Comparison of ENCODE assay signal across 9 cellular contexts in genomic region chr2:197261808-197262226, GRCh38. TPM values are rescaled to one million over a fixed set of nuclear protein-coding genes. Genes with fewer than 3 reads are reported as not detected.
DNase-seq lines count a peak whose midpoint lies in the region; ATAC-seq and TF ChIP-seq lines count a peak whose summit lies in the region.
"Had no signal": no experiment of that assay in that cellular context is flagged by ENCODE, and none has a peak within 500 bp of the region (broad histone marks: within the 10 kb centered on the region; RNA-seq: fewer than 3 reads in every experiment).

No MANE protein-coding gene starts in this region.

- H3K79me2 ChIP-seq in ACC112 (ENCODE audit: control insufficient read depth, insufficient read depth, low read length, unreplicated experiment): no peaks in the 10 kb centered on the region

- H2AFZ ChIP-seq in ACC112 (ENCODE audit: low read length, unreplicated experiment): peak overlapping the region; percentile 47

- no peak for TF ChIP-seq EP300 in ovary (IDR thresholded peaks at IDR 0.05)

- H3K36me3 ChIP-seq in ACC112 (ENCODE audit: insufficient read depth, low read length): no peaks in the 10 kb centered on the region
- no peaks in the 10 kb centered on the region for H3K36me3 ChIP-seq in ovary

- H3K27ac ChIP-seq in ACC112 (ENCODE audit: low read depth, low read length) (no peak overlapping the region), ovary (no peak overlapping the region)

- TF ChIP-seq POLR2A in ovary (IDR thresholded peaks at IDR 0.05): no peak

- WGBS in ovary, 3 donors: 9 to 20% (median 12%) methylated on average over 6 of the region's 6 CpGs

- H3K4me1 ChIP-seq in ACC112 (ENCODE audit: control insufficient read depth, insufficient read depth, low read length, unreplicated experiment): peaks cover 7% of the 10 kb centered on the region
- H3K4me1 ChIP-seq in ovary (ENCODE audit: insufficient read depth): no peaks in the 10 kb centered on the region

- peaks cover 14% of the 10 kb centered on the region for H3K36me3 Mint-ChIP-seq in stimulated activated memory B cell treated with anti-CD40 and anti-IgM and Interleukin-4, amounts not matched to agents 10 μg/mL and 1 μg/mL and 100 μg/mL, for 72 hours

- in situ Hi-C loops in astrocyte of the spinal cord (cut with HindIII; ENCODE audit: low sequenced_read_pairs): no loop called here

- no peak for TF ChIP-seq CTCF in astrocyte of the spinal cord (IDR thresholded peaks at IDR 0.05; ENCODE audit: low read depth, low read length)
- TF ChIP-seq CTCF in ovary (IDR thresholded peaks at IDR 0.05): no peak

- ATAC-seq in GM18907 (IDR thresholded peaks at IDR 0.05; ENCODE audit: unreplicated experiment) (peak; percentile 67), HG03103 (IDR thresholded peaks at IDR 0.05; ENCODE audit: low read depth, unreplicated experiment) (peak; percentile 62)
- peak; percentile 78 for ATAC-seq in stimulated activated memory B cell treated with anti-CD40 and anti-IgM and Interleukin-4, amounts not matched to agents 10 μg/mL and 1 μg/mL and 100 μg/mL, for 72 hours

- intact Hi-C loops in ovary (cut with DNase I): no loop called here

- H3K27me3 Mint-ChIP-seq in stimulated activated memory B cell treated with anti-CD40 and anti-IgM and Interleukin-4, amounts not matched to agents 10 μg/mL and 1 μg/mL and 100 μg/mL, for 72 hours: no peaks in the 10 kb centered on the region

- no peaks in the 10 kb centered on the region for H3K9me3 ChIP-seq in ovary

- peaks cover 82% of the 10 kb centered on the region for H3K4me1 Mint-ChIP-seq in stimulated activated memory B cell treated with anti-CD40 and anti-IgM and Interleukin-4, amounts not matched to agents 10 μg/mL and 1 μg/mL and 100 μg/mL, for 72 hours

- no peaks in the 10 kb centered on the region for H3K27me3 ChIP-seq in ACC112 (ENCODE audit: insufficient read depth, low read length)
- H3K27me3 ChIP-seq in ovary: no peaks in the 10 kb centered on the region

- peak; percentile 23 for DNase-seq in astrocyte of the spinal cord (ENCODE audit: low read depth, low spot score)
- DNase-seq in NCI-H1417 treated with DMSO at 0.1 percent for 48 hours (lab: John Stamatoyannopoulos, UW): no peak
- no peak for DNase-seq in SHP77 treated with DMSO at 0.1 percent for 48 hours (lab: John Stamatoyannopoulos, UW)
- no peak for DNase-seq in ovary

- H3K4me3 Mint-ChIP-seq in stimulated activated memory B cell treated with anti-CD40 and anti-IgM and Interleukin-4, amounts not matched to agents 10 μg/mL and 1 μg/mL and 100 μg/mL, for 72 hours: peak overlapping the region; percentile 22

- peak overlapping the region; percentile 83 for H3K27ac Mint-ChIP-seq in stimulated activated memory B cell treated with anti-CD40 and anti-IgM and Interleukin-4, amounts not matched to agents 10 μg/mL and 1 μg/mL and 100 μg/mL, for 72 hours

- H3K9me3 Mint-ChIP-seq in stimulated activated memory B cell treated with anti-CD40 and anti-IgM and Interleukin-4, amounts not matched to agents 10 μg/mL and 1 μg/mL and 100 μg/mL, for 72 hours: no peaks in the 10 kb centered on the region

- H3K4me3 ChIP-seq in ACC112 (ENCODE audit: low read depth, low read length): peak overlapping the region; percentile 34; the same call in 1 of the 2 replicates
- H3K4me3 ChIP-seq in astrocyte of the spinal cord (ENCODE audit: low read depth, low read length): no peak overlapping the region
- no peak overlapping the region for H3K4me3 ChIP-seq in ovary
- H3K4me3 ChIP-seq: skin epidermis had no signal

RNA-seq across cellular contexts. Expression of gene ANKRD44, which starts 48.8 kb away (rescaled TPM):
- 10 to 100 TPM in 6 of 7 donors, 1 to 10 TPM in 1; 9.2 to 60.0 (median 11.5) TPM for total RNA-seq in ovary
- 10 to 100 TPM in 1 of 2 donors, 1 to 10 TPM in 1; 2.6 to 10.1 TPM for polyA plus RNA-seq in ovary
